8 cellular contexts compared by ENCODE assay signal in genomic region chr19:55585658-55586339, GRCh38. TPM values are rescaled to one million over a fixed set of nuclear protein-coding genes. Genes with fewer than 3 reads are reported as not detected.
DNase-seq lines count a peak whose midpoint lies in the region; ATAC-seq and TF ChIP-seq lines count a peak whose summit lies in the region.

No MANE protein-coding gene starts in this region.

- no peaks in the 10 kb centered on the region for H3K27me3 ChIP-seq in endodermal cell (ENCODE audit: control insufficient read depth, insufficient read depth, low read length, poor library complexity, severe bottlenecking)
- no peaks in the 10 kb centered on the region for H3K27me3 ChIP-seq in mesendoderm (ENCODE audit: insufficient read depth, low read length, poor library complexity)

- H3K4me3 Mint-ChIP-seq in Calu3 (ENCODE audit: low read depth, unreplicated experiment) (peak overlapping the region; percentile 62), endodermal cell (peak overlapping the region; percentile 61)
- peak overlapping the region; percentile 54 for H3K4me3 Mint-ChIP-seq in stimulated activated naive CD8-positive, alpha-beta T cell treated with anti-CD3 and anti-CD28 coated beads, Interleukin-15, Interleukin-2, amounts not matched to agents 100 ng/mL and 50 ng/mL, for 24 hours

- TF ChIP-seq CTCF in Calu3 (IDR thresholded peaks at IDR 0.05; ENCODE audit: unreplicated experiment) = no peak
- TF ChIP-seq CTCF in WI38 (IDR thresholded peaks at IDR 0.05; ENCODE audit: low read depth, low read length) = no peak
- no peak for TF ChIP-seq CTCF in endodermal cell (conservative IDR thresholded peaks at IDR 0.05)

- H3K23ac ChIP-seq in mesendoderm (ENCODE audit: low read length) = no peak overlapping the region

- peak overlapping the region; percentile 37 for H3K4me3 ChIP-seq in WI38 (ENCODE audit: low read depth, low read length)
- peak overlapping the region; percentile 77 for H3K4me3 ChIP-seq in endodermal cell (ENCODE audit: low read length)
- peak overlapping the region; percentile 22 for H3K4me3 ChIP-seq in mesendoderm (ENCODE audit: low read length)

- no peak overlapping the region for H4K5ac ChIP-seq in mesendoderm (ENCODE audit: low read length)

- DNase-seq in Calu3 (peak; percentile 73), NCI-H1092 treated with DMSO at 0.1 percent for 48 hours (lab: John Stamatoyannopoulos, UW) (peak; percentile 82), endodermal cell (peak; percentile 91), mesendoderm (peak; percentile 63), SIG-M5 treated with dmso at 0.1 percent for 504 hours (lab: John Stamatoyannopoulos, UW; ENCODE audit: unreplicated experiment) (no peak)

- peak overlapping the region; percentile 55 for H3K4me2 ChIP-seq in mesendoderm (ENCODE audit: low read length)

- no peaks in the 10 kb centered on the region for H3K9me3 ChIP-seq in endodermal cell (ENCODE audit: control insufficient read depth, low read length)

- H3K36me3 ChIP-seq in endodermal cell (ENCODE audit: control insufficient read depth, insufficient read depth, low read length) (no peaks in the 10 kb centered on the region), mesendoderm (ENCODE audit: control insufficient read depth, insufficient read depth, low read length) (no peaks in the 10 kb centered on the region)

- H3K9me3 Mint-ChIP-seq in Calu3 (ENCODE audit: low read depth, unreplicated experiment) = no peaks in the 10 kb centered on the region
- no peaks in the 10 kb centered on the region for H3K9me3 Mint-ChIP-seq in endodermal cell
- H3K9me3 Mint-ChIP-seq in stimulated activated naive CD8-positive, alpha-beta T cell treated with anti-CD3 and anti-CD28 coated beads, Interleukin-15, Interleukin-2, amounts not matched to agents 100 ng/mL and 50 ng/mL, for 24 hours = no peaks in the 10 kb centered on the region

- no peak overlapping the region for H4K8ac ChIP-seq in mesendoderm (ENCODE audit: low read depth, low read length)

- intact Hi-C loops in Calu3 (cut with micrococcal nuclease; ENCODE audit: unreplicated experiment) = no loop called here

- no peak overlapping the region for H2BK120ac ChIP-seq in mesendoderm (ENCODE audit: low read depth, low read length)

- H3K9ac ChIP-seq in endodermal cell (ENCODE audit: extremely low read depth, low read length, poor library complexity, severe bottlenecking) = peak overlapping the region; percentile 6
- peak overlapping the region; percentile 73 for H3K9ac ChIP-seq in mesendoderm (ENCODE audit: low read length)

- CTCF ChIA-PET in Calu3 (lab: Charles Lee) = interaction anchor here (0.6 to 0.8 kb wide), 2 partner anchors 17 to 82 kb away, joined by 3 to 5 read pairs; no protein-coding TSS in a partner anchor

- no peaks in the 10 kb centered on the region for H3K79me2 ChIP-seq in mesendoderm (ENCODE audit: control insufficient read depth, insufficient read depth, low read length)

- peak overlapping the region; percentile 5 for H2BK5ac ChIP-seq in mesendoderm (ENCODE audit: low read length)

- BruUV-seq in Calu3 (replicated peaks; lab: Mats Ljungman, UMichigan) = no TSS peak

- no peak overlapping the region for H3K4ac ChIP-seq in mesendoderm (ENCODE audit: low read depth, low read length)

- H3K27ac ChIP-seq in endodermal cell (ENCODE audit: low read depth, low read length) (peak overlapping the region; percentile 70), mesendoderm (ENCODE audit: low read depth, low read length) (peak overlapping the region; percentile 67)

- H3K27ac Mint-ChIP-seq in Calu3 (ENCODE audit: unreplicated experiment) = peak overlapping the region; percentile 13
- peak overlapping the region; percentile 95 for H3K27ac Mint-ChIP-seq in endodermal cell
- H3K27ac Mint-ChIP-seq in stimulated activated naive CD8-positive, alpha-beta T cell treated with anti-CD3 and anti-CD28 coated beads, Interleukin-15, Interleukin-2, amounts not matched to agents 100 ng/mL and 50 ng/mL, for 24 hours = peak overlapping the region; percentile 55

- H3K18ac ChIP-seq in mesendoderm (ENCODE audit: low read length) = peak overlapping the region; percentile 44

- no peaks in the 10 kb centered on the region for H3K4me1 ChIP-seq in endodermal cell (ENCODE audit: control insufficient read depth, insufficient read depth, low read length)
- H3K4me1 ChIP-seq in mesendoderm (ENCODE audit: control insufficient read depth, low read depth, low read length) = no peaks in the 10 kb centered on the region

- peaks cover 29% of the 10 kb centered on the region for H3K4me1 Mint-ChIP-seq in Calu3 (ENCODE audit: low read depth, unreplicated experiment)
- peaks cover 22% of the 10 kb centered on the region for H3K4me1 Mint-ChIP-seq in endodermal cell
- H3K4me1 Mint-ChIP-seq in stimulated activated naive CD8-positive, alpha-beta T cell treated with anti-CD3 and anti-CD28 coated beads, Interleukin-15, Interleukin-2, amounts not matched to agents 100 ng/mL and 50 ng/mL, for 24 hours (ENCODE audit: low read depth) = peaks cover 39% of the 10 kb centered on the region

- H3K27me3 Mint-ChIP-seq in Calu3 (ENCODE audit: unreplicated experiment) (peaks cover 39% of the 10 kb centered on the region), endodermal cell (ENCODE audit: insufficient read depth) (peaks cover 9% of the 10 kb centered on the region)
- H3K27me3 Mint-ChIP-seq in stimulated activated naive CD8-positive, alpha-beta T cell treated with anti-CD3 and anti-CD28 coated beads, Interleukin-15, Interleukin-2, amounts not matched to agents 100 ng/mL and 50 ng/mL, for 24 hours = no peaks in the 10 kb centered on the region

- peak overlapping the region; percentile 88 for H3K56ac ChIP-seq in mesendoderm (ENCODE audit: low read length)

- H3K36me3 Mint-ChIP-seq in Calu3 (ENCODE audit: insufficient read depth, unreplicated experiment) (peaks cover 13% of the 10 kb centered on the region), endodermal cell (ENCODE audit: low read depth) (no peaks in the 10 kb centered on the region)
- H3K36me3 Mint-ChIP-seq in stimulated activated naive CD8-positive, alpha-beta T cell treated with anti-CD3 and anti-CD28 coated beads, Interleukin-15, Interleukin-2, amounts not matched to agents 100 ng/mL and 50 ng/mL, for 24 hours (ENCODE audit: low read depth) = no peaks in the 10 kb centered on the region

- H2AK5ac ChIP-seq in mesendoderm (ENCODE audit: low read length) = no peak overlapping the region

- WGBS in endodermal cell (ENCODE audit: insufficient coverage in 1 of 2, insufficient read length in 1 of 2), 2 experiments = 23 to 26% methylated on average over 9 to 34 of the region's 36 CpGs
- no CpG with 5 or more reads among the region's 36 CpGs for WGBS in mesendoderm (ENCODE audit: extremely low coverage, insufficient coverage, low lambda C conversion rate)

- H2BK15ac ChIP-seq in mesendoderm (replicated peaks; ENCODE audit: low read depth) = no peak overlapping the region

- no peaks in the 10 kb centered on the region for H3K79me1 ChIP-seq in mesendoderm (ENCODE audit: low read length)

- ATAC-seq in HG02852 (IDR thresholded peaks at IDR 0.05; ENCODE audit: unreplicated experiment) = no peak

RNA-seq across cellular contexts. Expression of gene ZNF579, which starts 5.2 kb away (rescaled TPM):
- 29.8 and 33.4 TPM in 2 replicates for total RNA-seq in Calu3 (2022)
- 10 to 100 TPM; 27.5 to 30.7 TPM for total RNA-seq in endodermal cell
- 24.8 TPM for polyA plus RNA-seq in endodermal cell (2013, experiment 1 of 2)
- polyA plus RNA-seq in endodermal cell (2013, experiment 2 of 2) = 21.8 TPM
- polyA plus RNA-seq in mesendoderm (2013, experiment 1 of 2) = 13.5 TPM
- polyA plus RNA-seq in mesendoderm (2013, experiment 2 of 2) = 13.6 TPM

RNA-seq across cellular contexts. Expression of gene FIZ1, which starts 13.5 kb away (rescaled TPM):
- total RNA-seq in Calu3 (2022) = 18.6 and 23.0 TPM in 2 replicates
- total RNA-seq in endodermal cell = 10 to 100 TPM; 19.7 to 21.1 TPM
- polyA plus RNA-seq in endodermal cell (2013, experiment 1 of 2) = 17.9 TPM
- polyA plus RNA-seq in endodermal cell (2013, experiment 2 of 2) = 15.7 TPM
- polyA plus RNA-seq in mesendoderm (2013, experiment 1 of 2) = 13.5 TPM
- polyA plus RNA-seq in mesendoderm (2013, experiment 2 of 2) = 13.7 TPM

RNA-seq across cellular contexts. Expression of gene ZNF524, which starts 14.3 kb away (rescaled TPM):
- total RNA-seq in Calu3 (2022) (18.5 and 21.8 TPM in 2 replicates), endodermal cell (1 to 10 TPM; 5.0 to 5.8 TPM)
- polyA plus RNA-seq in endodermal cell (2013, experiment 1 of 2) = 6.4 TPM
- polyA plus RNA-seq in endodermal cell (2013, experiment 2 of 2) = 4.8 TPM
- polyA plus RNA-seq in mesendoderm (2013, experiment 1 of 2) = 1.8 TPM
- 1.8 TPM for polyA plus RNA-seq in mesendoderm (2013, experiment 2 of 2)

RNA-seq across cellular contexts. Expression of gene ZNF865, which starts 19.6 kb away (rescaled TPM):
- total RNA-seq in Calu3 (2022) (29.6 and 30.9 TPM in 2 replicates), endodermal cell (10 to 100 TPM; 14.5 to 14.9 TPM)
- polyA plus RNA-seq in endodermal cell (2013, experiment 1 of 2) = 12.0 TPM
- polyA plus RNA-seq in endodermal cell (2013, experiment 2 of 2) = 11.0 TPM
- polyA plus RNA-seq in mesendoderm (2013, experiment 1 of 2) = 4.8 TPM
- 4.8 TPM for polyA plus RNA-seq in mesendoderm (2013, experiment 2 of 2)

RNA-seq across cellular contexts. Expression of gene ZNF784, which starts 38.6 kb away (rescaled TPM):
- total RNA-seq in Calu3 (2022) (6.0 and 7.1 TPM in 2 replicates), endodermal cell (10 to 100 TPM in 1 of 2 donors, 1 to 10 TPM in 1; 7.2 to 10.7 TPM)
- 15.0 TPM for polyA plus RNA-seq in endodermal cell (2013, experiment 1 of 2)
- polyA plus RNA-seq in endodermal cell (2013, experiment 2 of 2) = 13.7 TPM
- polyA plus RNA-seq in mesendoderm (2013, experiment 1 of 2) = 3.9 TPM
- polyA plus RNA-seq in mesendoderm (2013, experiment 2 of 2) = 4.4 TPM

Comparison
In these comparisons a context has a peak if more than half of its experiments do, and no peak if none do; other contexts are left out.
1. H3K27ac Mint-ChIP-seq: peak in every context shown above with its lines; median percentile 95 in endodermal cell; 55 in stimulated activated naive CD8-positive, alpha-beta T cell treated with anti-CD3 and anti-CD28 coated beads, Interleukin-15, Interleukin-2, amounts not matched to agents 100 ng/mL and 50 ng/mL, for 24 hours; 13 in Calu3.
2. H3K4me3 ChIP-seq: peak in every context shown above with its lines; median percentile 77 in endodermal cell; 37 in WI38; 22 in mesendoderm.